2 cellular contexts compared by ENCODE assay signal in the genomic region with DNA sequence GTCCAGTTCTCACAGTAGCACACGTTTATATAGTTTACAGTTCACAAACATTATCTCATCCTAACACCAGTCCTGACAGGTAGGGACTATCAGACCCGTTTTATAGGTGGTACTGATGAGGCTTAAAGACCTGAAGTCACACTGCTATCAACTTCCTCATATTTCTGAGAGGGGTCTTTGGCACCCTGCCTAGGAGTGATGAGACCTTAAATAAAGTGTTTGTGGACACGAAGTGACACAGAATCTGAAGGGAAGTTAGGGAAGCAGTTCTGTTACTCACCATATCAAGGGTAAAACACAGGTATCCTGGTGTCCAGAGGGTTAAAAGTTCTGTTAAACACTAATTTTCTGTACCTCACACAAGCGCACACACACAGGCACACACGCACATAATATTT.
TF ChIP-seq lines count a peak whose summit lies in the region.

No MANE protein-coding gene starts in this region.

TF ChIP-seq in endothelial cell of umbilical vein, 7 proteins besides CTCF, POLR2A, EP300 and RAD21:
- TF ChIP-seq POLR2AphosphoS5 (IDR thresholded peaks at IDR 0.05; ENCODE audit: insufficient read depth, low read depth, low read length) (no peak), MAX (IDR thresholded peaks at IDR 0.05; ENCODE audit: insufficient read depth, insufficient read length) (no peak), GATA2 (IDR thresholded peaks at IDR 0.05; ENCODE audit: insufficient read depth, insufficient read length, low read depth, low read length) (no peak), MYC (IDR thresholded peaks at IDR 0.05; ENCODE audit: low read depth, low read length) (no peak), JUN (IDR thresholded peaks at IDR 0.05; ENCODE audit: borderline replicate concordance, insufficient read depth, insufficient read length, low read depth) (no peak), EZH2 (IDR thresholded peaks at IDR 0.05; ENCODE audit: borderline replicate concordance, low read depth, low read length, severe bottlenecking) (no peak), FOS (IDR thresholded peaks at IDR 0.05; ENCODE audit: borderline replicate concordance, insufficient read depth, low read length) (no peak)

TF ChIP-seq in SK-N-SH, 30 proteins besides CTCF, POLR2A, EP300 and RAD21:
- TF ChIP-seq, protein P1, sequence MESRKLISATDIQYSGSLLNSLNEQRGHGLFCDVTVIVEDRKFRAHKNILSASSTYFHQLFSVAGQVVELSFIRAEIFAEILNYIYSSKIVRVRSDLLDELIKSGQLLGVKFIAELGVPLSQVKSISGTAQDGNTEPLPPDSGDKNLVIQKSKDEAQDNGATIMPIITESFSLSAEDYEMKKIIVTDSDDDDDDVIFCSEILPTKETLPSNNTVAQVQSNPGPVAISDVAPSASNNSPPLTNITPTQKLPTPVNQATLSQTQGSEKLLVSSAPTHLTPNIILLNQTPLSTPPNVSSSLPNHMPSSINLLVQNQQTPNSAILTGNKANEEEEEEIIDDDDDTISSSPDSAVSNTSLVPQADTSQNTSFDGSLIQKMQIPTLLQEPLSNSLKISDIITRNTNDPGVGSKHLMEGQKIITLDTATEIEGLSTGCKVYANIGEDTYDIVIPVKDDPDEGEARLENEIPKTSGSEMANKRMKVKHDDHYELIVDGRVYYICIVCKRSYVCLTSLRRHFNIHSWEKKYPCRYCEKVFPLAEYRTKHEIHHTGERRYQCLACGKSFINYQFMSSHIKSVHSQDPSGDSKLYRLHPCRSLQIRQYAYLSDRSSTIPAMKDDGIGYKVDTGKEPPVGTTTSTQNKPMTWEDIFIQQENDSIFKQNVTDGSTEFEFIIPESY (IDR thresholded peaks at IDR 0.05; ENCODE audit: borderline replicate concordance, low read depth): no peak
- TF ChIP-seq FOXJ3 (CRISPR knock-in tag; IDR thresholded peaks at IDR 0.05): no peak
- TF ChIP-seq GABPA (IDR thresholded peaks at IDR 0.05; ENCODE audit: low read depth): no peak
- TF ChIP-seq RCOR1 (IDR thresholded peaks at IDR 0.05; ENCODE audit: low read length): no peak
- no peak for TF ChIP-seq TCF12 (IDR thresholded peaks at IDR 0.05)
- TF ChIP-seq FOSL2 (IDR thresholded peaks at IDR 0.05; ENCODE audit: borderline replicate concordance, low read depth): no peak
- TF ChIP-seq NFIC (IDR thresholded peaks at IDR 0.05; ENCODE audit: borderline replicate concordance): no peak
- no peak for TF ChIP-seq SIN3A (IDR thresholded peaks at IDR 0.05; ENCODE audit: borderline replicate concordance, low read depth, low read length)
